Comparison of ENCODE assay signal across 19 cellular contexts in the genomic region with DNA sequence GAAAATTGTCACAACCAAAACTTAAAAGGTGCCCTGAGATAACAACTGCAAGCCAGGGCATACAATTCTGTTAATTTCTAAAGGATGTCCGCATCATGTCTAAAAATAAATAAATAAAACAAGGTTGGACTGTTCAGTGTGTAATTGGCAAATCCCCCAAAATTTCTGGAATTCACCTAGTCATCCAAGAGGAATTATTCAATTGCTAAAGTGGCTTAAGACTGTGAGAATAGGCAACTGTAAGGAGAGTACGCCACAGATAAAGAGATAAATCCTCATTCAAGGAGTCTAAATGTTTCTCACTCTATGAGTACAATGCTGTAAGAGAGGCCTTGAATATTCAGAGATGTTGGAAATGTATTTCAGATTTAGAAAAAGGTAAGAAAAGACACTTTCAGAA. TPM values are rescaled to one million over a fixed set of nuclear protein-coding genes. Genes with fewer than 3 reads are reported as not detected.
A peak's percentile ranks its signal among the peaks of the same experiment; 100 is the strongest.
DNase-seq lines count a peak whose midpoint lies in the region; TF ChIP-seq lines count a peak whose summit lies in the region.
"Had no signal": no experiment of that assay in that cellular context is flagged by ENCODE, and none has a peak within 500 bp of the region (broad histone marks: within the 10 kb centered on the region; RNA-seq: fewer than 3 reads in every experiment).

No MANE protein-coding gene starts in this region.

- DNase-seq in A172 (ENCODE audit: low spot score) (peak; percentile 89), GM04504 (ENCODE audit: low read depth) (peak; percentile 59), adipocyte (ENCODE audit: low read depth) (peak; percentile 56), fibroblast of villous mesenchyme (ENCODE audit: low read depth) (peak; percentile 13), progenitor cell of endocrine pancreas (ENCODE audit: low spot score, unreplicated experiment) (no peak), glutamatergic neuron (no peak), GDM1 (lab: John Stamatoyannopoulos, UW) (no peak), T1000 (lab: John Stamatoyannopoulos, UW) (no peak)
- DNase-seq: activated CD8-positive, alpha-beta memory T cell treated with anti-CD3 and anti-CD28 coated beads for 24 hours; adrenal gland; COR-L47; NCI-H1092; NCI-H2171; stimulated activated CD4-positive, alpha-beta T cell treated with anti-CD3 and anti-CD28 coated beads, Interleukin-12 subunit alpha, Interleukin-12 subunit beta, amount 100 ng/mL, for 4 hours; stimulated activated naive CD8-positive, alpha-beta T cell treated with anti-CD3 and anti-CD28 coated beads, Interleukin-15, Interleukin-2, amounts not matched to agents 100 U/mL and 50 U/mL, for 24 hours; SW 1271 had no signal

- peaks cover 12% of the 10 kb centered on the region for H3K4me1 Mint-ChIP-seq in progenitor cell of endocrine pancreas (ENCODE audit: low read depth)
- H3K4me1 Mint-ChIP-seq in glutamatergic neuron (ENCODE audit: low read depth, unreplicated experiment): no peaks in the 10 kb centered on the region
- H3K4me1 Mint-ChIP-seq: neural crest cell had no signal

- H3K27me3 ChIP-seq in adipocyte (replicated peaks; ENCODE audit: control insufficient read depth, insufficient read depth, low read length): peaks cover 7% of the 10 kb centered on the region
- H3K27me3 ChIP-seq: adrenal gland had no signal

- H3K9me3 Mint-ChIP-seq in progenitor cell of endocrine pancreas (ENCODE audit: low read depth): peaks cover 9% of the 10 kb centered on the region
- no peaks in the 10 kb centered on the region for H3K9me3 Mint-ChIP-seq in glutamatergic neuron (ENCODE audit: unreplicated experiment)
- H3K9me3 Mint-ChIP-seq: type B pancreatic cell had no signal

- no peak overlapping the region for H3K27ac Mint-ChIP-seq in progenitor cell of endocrine pancreas
- H3K27ac Mint-ChIP-seq in glutamatergic neuron (ENCODE audit: unreplicated experiment): no peak overlapping the region
- H3K27ac Mint-ChIP-seq: activated T-helper 1 cell treated with anti-CD3 and anti-CD28 coated beads, Interleukin-12 subunit alpha, Interleukin-12 subunit beta, Interleukin-2, Interleukin-4 antibody, amounts not matched to agents 30 ng/mL and 10 ng/mL and 1 ng/mL, durations not matched to agents 14 hours and 24 hours and 36 hours; type B pancreatic cell had no signal

- no peak overlapping the region for H3K9ac ChIP-seq in adipocyte (ENCODE audit: low read length)

- H3K4me3 Mint-ChIP-seq in progenitor cell of endocrine pancreas (ENCODE audit: low read depth): no peak overlapping the region
- no peak overlapping the region for H3K4me3 Mint-ChIP-seq in glutamatergic neuron (ENCODE audit: unreplicated experiment)
- H3K4me3 Mint-ChIP-seq: activated T-helper 1 cell treated with anti-CD3 and anti-CD28 coated beads, Interleukin-12 subunit alpha, Interleukin-12 subunit beta, Interleukin-2, Interleukin-4 antibody, amounts not matched to agents 30 ng/mL and 10 ng/mL and 1 ng/mL, durations not matched to agents 14 hours and 24 hours and 36 hours; neural crest cell; type B pancreatic cell had no signal

- H3K36me3 ChIP-seq in adipocyte (ENCODE audit: control insufficient read depth, insufficient read depth, low read length, severe bottlenecking): no peaks in the 10 kb centered on the region
- H3K36me3 ChIP-seq: adrenal gland had no signal

- H3K4me3 ChIP-seq in adipocyte (ENCODE audit: low read length) (no peak overlapping the region), fibroblast of villous mesenchyme (ENCODE audit: low read depth, low read length) (no peak overlapping the region)
- H3K4me3 ChIP-seq: adrenal gland had no signal

- peaks cover 4% of the 10 kb centered on the region for H3K4me1 ChIP-seq in adipocyte (ENCODE audit: control insufficient read depth, insufficient read depth, low read length)
- H3K4me1 ChIP-seq: adrenal gland had no signal

- H3K27me3 Mint-ChIP-seq in progenitor cell of endocrine pancreas (no peaks in the 10 kb centered on the region), glutamatergic neuron (ENCODE audit: unreplicated experiment) (no peaks in the 10 kb centered on the region)

- no peaks in the 10 kb centered on the region for H3K9me3 ChIP-seq in adipocyte (ENCODE audit: control insufficient read depth, low read length)
- H3K9me3 ChIP-seq: adrenal gland had no signal

- H3K36me3 Mint-ChIP-seq in progenitor cell of endocrine pancreas (ENCODE audit: insufficient read depth) (peaks cover 14% of the 10 kb centered on the region), glutamatergic neuron (ENCODE audit: unreplicated experiment) (no peaks in the 10 kb centered on the region)
- H3K36me3 Mint-ChIP-seq: type B pancreatic cell had no signal

- no peak for TF ChIP-seq CTCF in fibroblast of villous mesenchyme (IDR thresholded peaks at IDR 0.05; ENCODE audit: insufficient read depth, low read depth, low read length)
- TF ChIP-seq CTCF in progenitor cell of endocrine pancreas (IDR thresholded peaks at IDR 0.05; ENCODE audit: unreplicated experiment): no peak
- no peak for TF ChIP-seq CTCF in glutamatergic neuron (IDR thresholded peaks at IDR 0.05; ENCODE audit: partially characterized antibody, unreplicated experiment)

RNA-seq across cellular contexts. Expression of a gene that starts 37.2 kb away (rescaled TPM):
- 12.1 and 17.2 TPM in 2 replicates for total RNA-seq in A172 (2014; rRNA removed; shearing (Covaris generic))
- total RNA-seq in fibroblast of villous mesenchyme: under 0.01 TPM in 1 of 2 replicates, not detected in the other
- 40.0 TPM in 2 replicates for total RNA-seq in progenitor cell of endocrine pancreas
- total RNA-seq in glutamatergic neuron (ENCODE audit: unreplicated experiment): 0.49 TPM

Comparison
In these comparisons a context has a peak if more than half of its experiments do, and no peak if none do; other contexts are left out.
1. DNase-seq: peak in A172 (single experiment), GM04504 (single experiment), adipocyte (single experiment) and fibroblast of villous mesenchyme (single experiment); none in progenitor cell of endocrine pancreas (single experiment), glutamatergic neuron (single experiment), GDM1 (single experiment) and T1000 (single experiment).